1 cellular context compared by ENCODE assay signal in the genomic region with DNA sequence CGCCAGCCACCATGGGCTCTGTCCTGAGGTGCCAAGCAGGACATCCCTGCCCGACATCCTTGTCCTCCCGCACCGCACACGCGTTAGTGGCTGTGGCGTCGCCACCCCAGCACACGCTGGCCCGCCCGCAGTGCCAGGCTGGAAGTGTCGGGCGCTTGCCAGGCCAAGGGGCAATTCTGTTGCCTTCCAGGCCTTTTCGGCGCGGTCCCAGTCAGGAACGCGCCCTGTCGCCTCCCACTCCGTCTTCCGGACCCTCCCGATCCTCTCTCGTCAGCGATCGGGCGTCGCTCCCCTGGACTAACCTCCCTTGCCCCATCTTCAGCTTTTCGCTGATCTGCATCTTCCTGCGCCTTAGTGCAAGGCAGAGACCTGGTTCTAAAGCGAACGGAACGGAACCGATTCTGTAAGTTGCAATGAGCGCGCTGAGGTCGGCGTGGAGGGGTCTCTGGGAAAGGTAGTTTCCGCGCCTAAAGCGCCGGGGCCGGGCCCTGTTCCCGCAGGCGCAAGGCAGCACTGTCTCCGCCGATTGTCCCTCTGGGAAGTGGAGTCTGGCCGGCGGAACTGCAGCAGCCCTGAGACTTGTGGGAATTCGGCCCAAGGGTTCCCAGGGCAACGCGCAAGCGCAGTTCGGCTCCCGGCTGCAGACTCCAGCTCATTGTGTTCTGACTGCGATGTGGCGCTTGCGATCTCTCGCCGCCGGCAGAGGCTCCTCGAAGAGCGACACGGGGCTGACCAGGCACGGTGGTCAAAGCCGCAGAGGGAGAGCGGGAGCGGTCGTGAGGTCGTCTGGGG.
TF ChIP-seq lines count a peak whose summit lies in the region.

A gene (plus strand): TSS at position 630 of the 792 bp plus-strand sequence. CDS start 1,594 bp downstream, outside the sequence.

TF ChIP-seq in WTC11, 78 proteins besides CTCF, POLR2A, EP300 and RAD21 (continued from another document):
- TF ChIP-seq, protein P1, sequence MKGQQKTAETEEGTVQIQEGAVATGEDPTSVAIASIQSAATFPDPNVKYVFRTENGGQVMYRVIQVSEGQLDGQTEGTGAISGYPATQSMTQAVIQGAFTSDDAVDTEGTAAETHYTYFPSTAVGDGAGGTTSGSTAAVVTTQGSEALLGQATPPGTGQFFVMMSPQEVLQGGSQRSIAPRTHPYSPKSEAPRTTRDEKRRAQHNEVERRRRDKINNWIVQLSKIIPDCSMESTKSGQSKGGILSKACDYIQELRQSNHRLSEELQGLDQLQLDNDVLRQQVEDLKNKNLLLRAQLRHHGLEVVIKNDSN (CRISPR knock-in tag; IDR thresholded peaks at IDR 0.05) = no peak; the same call in none of the 2 replicates
- TF ChIP-seq, protein P2, sequence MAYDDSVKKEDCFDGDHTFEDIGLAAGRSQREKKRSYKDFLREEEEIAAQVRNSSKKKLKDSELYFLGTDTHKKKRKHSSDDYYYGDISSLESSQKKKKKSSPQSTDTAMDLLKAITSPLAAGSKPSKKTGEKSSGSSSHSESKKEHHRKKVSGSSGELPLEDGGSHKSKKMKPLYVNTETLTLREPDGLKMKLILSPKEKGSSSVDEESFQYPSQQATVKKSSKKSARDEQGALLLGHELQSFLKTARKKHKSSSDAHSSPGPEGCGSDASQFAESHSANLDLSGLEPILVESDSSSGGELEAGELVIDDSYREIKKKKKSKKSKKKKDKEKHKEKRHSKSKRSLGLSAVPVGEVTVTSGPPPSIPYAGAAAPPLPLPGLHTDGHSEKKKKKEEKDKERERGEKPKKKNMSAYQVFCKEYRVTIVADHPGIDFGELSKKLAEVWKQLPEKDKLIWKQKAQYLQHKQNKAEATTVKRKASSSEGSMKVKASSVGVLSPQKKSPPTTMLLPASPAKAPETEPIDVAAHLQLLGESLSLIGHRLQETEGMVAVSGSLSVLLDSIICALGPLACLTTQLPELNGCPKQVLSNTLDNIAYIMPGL (CRISPR knock-in tag; IDR thresholded peaks at IDR 0.05) = no peak
- no peak for TF ChIP-seq JAZF1 (CRISPR knock-in tag; IDR thresholded peaks at IDR 0.05)
- TF ChIP-seq, protein P3, sequence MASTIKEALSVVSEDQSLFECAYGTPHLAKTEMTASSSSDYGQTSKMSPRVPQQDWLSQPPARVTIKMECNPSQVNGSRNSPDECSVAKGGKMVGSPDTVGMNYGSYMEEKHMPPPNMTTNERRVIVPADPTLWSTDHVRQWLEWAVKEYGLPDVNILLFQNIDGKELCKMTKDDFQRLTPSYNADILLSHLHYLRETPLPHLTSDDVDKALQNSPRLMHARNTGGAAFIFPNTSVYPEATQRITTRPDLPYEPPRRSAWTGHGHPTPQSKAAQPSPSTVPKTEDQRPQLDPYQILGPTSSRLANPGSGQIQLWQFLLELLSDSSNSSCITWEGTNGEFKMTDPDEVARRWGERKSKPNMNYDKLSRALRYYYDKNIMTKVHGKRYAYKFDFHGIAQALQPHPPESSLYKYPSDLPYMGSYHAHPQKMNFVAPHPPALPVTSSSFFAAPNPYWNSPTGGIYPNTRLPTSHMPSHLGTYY (CRISPR knock-in tag; IDR thresholded peaks at IDR 0.05) = no peak
TF ChIP-seq in WTC11: peak in this region for 32.
